9 cellular contexts compared by ENCODE assay signal in the genomic region with DNA sequence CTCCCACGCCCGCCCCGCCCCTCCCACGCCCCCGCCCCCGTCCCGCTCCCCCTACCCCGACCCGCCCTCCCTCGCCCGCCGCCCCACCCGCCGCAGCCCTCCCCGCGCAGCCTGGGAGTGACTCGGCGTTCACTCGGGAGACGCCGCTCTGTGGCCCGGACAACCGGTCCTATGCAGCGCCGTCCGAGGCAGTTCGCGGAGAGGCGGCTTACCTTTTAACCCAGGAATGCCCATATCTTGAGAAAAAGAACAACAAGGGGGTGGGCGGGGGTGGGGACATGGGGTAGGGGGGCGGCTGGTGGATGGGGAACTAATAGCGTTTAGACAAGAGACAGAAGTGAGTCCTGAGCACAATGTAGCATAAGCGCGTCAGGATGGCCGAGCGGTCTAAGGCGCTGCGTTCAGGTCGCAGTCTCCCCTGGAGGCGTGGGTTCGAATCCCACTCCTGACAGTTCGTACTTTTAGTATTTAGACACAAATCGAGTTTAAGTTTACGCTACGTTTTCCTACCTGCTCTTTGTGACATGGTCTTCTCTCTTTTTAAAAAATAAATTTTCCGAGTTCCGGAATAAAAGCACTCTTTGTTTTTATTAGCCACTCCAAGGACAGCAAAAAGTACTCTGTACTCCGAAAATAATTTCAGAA. TPM values are rescaled to one million over a fixed set of nuclear protein-coding genes. Genes with fewer than 3 reads are reported as not detected.
DNase-seq lines count a peak whose midpoint lies in the region; ATAC-seq and TF ChIP-seq lines count a peak whose summit lies in the region.
"Had no signal": no experiment of that assay in that cellular context is flagged by ENCODE, and none has a peak within 500 bp of the region (broad histone marks: within the 10 kb centered on the region; RNA-seq: fewer than 3 reads in every experiment).

No MANE protein-coding gene starts in this region.

- peak overlapping the region; percentile 88 for H3K27ac Mint-ChIP-seq in activated CD4-positive, alpha-beta memory T cell treated with anti-CD3 and anti-CD28 coated beads, Interleukin-2, amount 10 ng/mL, durations not matched to agents 7 days and 5 days

- DNase-seq in NCI-H774 (lab: John Stamatoyannopoulos, UW) (peak; percentile 79), ecto neural progenitor cell (ENCODE audit: low spot score) (peak; percentile 92), lung (ENCODE audit: low spot score) (peak; percentile 87)
- DNase-seq in activated CD4-positive, alpha-beta memory T cell treated with anti-CD3 and anti-CD28 coated beads, Interleukin-2, amount 10 ng/mL, durations not matched to agents 7 days and 5 days, result peak; percentile 86
- peak; percentile 69 to 75 (median 72) for DNase-seq in stimulated activated CD4-positive, alpha-beta T cell treated with anti-CD3 and anti-CD28 coated beads, TNF-alpha, amount 100 ng/mL, for 4 hours (ENCODE audit: low read depth in 3 of 3)

- H3K9me3 Mint-ChIP-seq in activated CD4-positive, alpha-beta memory T cell treated with anti-CD3 and anti-CD28 coated beads, Interleukin-2, amount 10 ng/mL, durations not matched to agents 7 days and 5 days, result no peaks in the 10 kb centered on the region

- H3K36me3 Mint-ChIP-seq in activated CD4-positive, alpha-beta memory T cell treated with anti-CD3 and anti-CD28 coated beads, Interleukin-2, amount 10 ng/mL, durations not matched to agents 7 days and 5 days (ENCODE audit: low read depth), result peaks cover 5% of the 10 kb centered on the region

- POLR2A ChIA-PET in activated CD4-positive, alpha-beta memory T cell treated with anti-CD3 and anti-CD28 coated beads, Interleukin-2, amount 10 ng/mL, durations not matched to agents 7 days and 5 days (lab: Charles Lee), result interaction anchor here (1.3 to 4.8 kb wide), 5 partner anchors 12 to 235 kb away, joined by 3 to 35 read pairs (median 32); a partner anchor contains a TSS

- peak overlapping the region; percentile 52 to 75 (median 64) for H3K4me3 ChIP-seq in BLaER1 treated with 17β-estradiol and CSF1 and Interleukin-3, amounts not matched to agents 10 nM and 100 nM
- peak overlapping the region; percentile 35 for H3K4me3 ChIP-seq in lung

- no peaks in the 10 kb centered on the region for H3K9me3 ChIP-seq in BLaER1 treated with 17β-estradiol and CSF1 and Interleukin-3, amounts not matched to agents 10 nM and 100 nM (replicated peaks in 1 of 11)
- no peaks in the 10 kb centered on the region for H3K9me3 ChIP-seq in lung (ENCODE audit: control insufficient read depth in 2 of 2, insufficient read depth in 1 of 2, low read length in 1 of 2)

- H3K4me1 ChIP-seq in BLaER1 treated with 17β-estradiol and CSF1 and Interleukin-3, amounts not matched to agents 10 nM and 100 nM, result peaks cover 20 to 47% (median 28%) of the 10 kb centered on the region in 10 experiments; a peak in 17 of 20 replicates
- peaks cover 0 to 2% of the 10 kb centered on the region in 2 donors for H3K4me1 ChIP-seq in lung (ENCODE audit: control insufficient read depth in 2 of 2, insufficient read depth in 2 of 2, low read length in 2 of 2)

- ATAC-seq in GM19324 (IDR thresholded peaks at IDR 0.05; ENCODE audit: low FRiP score, unreplicated experiment), result peak; percentile 53
- peak; percentile 54 for ATAC-seq in HG03460 (IDR thresholded peaks at IDR 0.05; ENCODE audit: unreplicated experiment)
- peak; percentile 85 for ATAC-seq in lung (ENCODE audit: insufficient read depth, low FRiP score)

- no peaks in the 10 kb centered on the region for H4K20me1 ChIP-seq in BLaER1 treated with 17β-estradiol and CSF1 and Interleukin-3, amounts not matched to agents 10 nM and 100 nM

- CTCF ChIA-PET in activated CD4-positive, alpha-beta memory T cell treated with anti-CD3 and anti-CD28 coated beads, Interleukin-2, amount 10 ng/mL, durations not matched to agents 7 days and 5 days (lab: Charles Lee), result interaction anchor here (1.0 to 2.5 kb wide), 5 partner anchors 12 to 190 kb away, joined by 3 to 6 read pairs (median 4); a partner anchor contains a TSS

- peak overlapping the region; percentile 75 for H3K4me3 Mint-ChIP-seq in activated CD4-positive, alpha-beta memory T cell treated with anti-CD3 and anti-CD28 coated beads, Interleukin-2, amount 10 ng/mL, durations not matched to agents 7 days and 5 days

- no peaks in the 10 kb centered on the region for H3K27me3 ChIP-seq in BLaER1 treated with 17β-estradiol and CSF1 and Interleukin-3, amounts not matched to agents 10 nM and 100 nM
- H3K27me3 ChIP-seq in lung (ENCODE audit: control insufficient read depth, insufficient read depth), result no peaks in the 10 kb centered on the region

- no peaks in the 10 kb centered on the region for H3K36me3 ChIP-seq in BLaER1 treated with 17β-estradiol and CSF1 and Interleukin-3, amounts not matched to agents 10 nM and 100 nM
- no peaks in the 10 kb centered on the region for H3K36me3 ChIP-seq in lung (ENCODE audit: control insufficient read depth in 2 of 2, insufficient read depth in 2 of 2, low read length in 2 of 2)

- H3K4me1 Mint-ChIP-seq in activated CD4-positive, alpha-beta memory T cell treated with anti-CD3 and anti-CD28 coated beads, Interleukin-2, amount 10 ng/mL, durations not matched to agents 7 days and 5 days, result peaks cover 32% of the 10 kb centered on the region

- peak overlapping the region; percentile 71 to 92 (median 84) for H3K4me2 ChIP-seq in BLaER1 treated with 17β-estradiol and CSF1 and Interleukin-3, amounts not matched to agents 10 nM and 100 nM

- H3K27ac ChIP-seq in BLaER1 treated with 17β-estradiol and CSF1 and Interleukin-3, amounts not matched to agents 10 nM and 100 nM, result peak overlapping the region; percentile 96 to 100 (median 99)
- H3K27ac ChIP-seq in lung (ENCODE audit: low read depth in 1 of 2, low read length in 1 of 2), result peak overlapping the region; percentile 97 to 99

- no peaks in the 10 kb centered on the region for H3K27me3 Mint-ChIP-seq in activated CD4-positive, alpha-beta memory T cell treated with anti-CD3 and anti-CD28 coated beads, Interleukin-2, amount 10 ng/mL, durations not matched to agents 7 days and 5 days

- H3K9ac ChIP-seq in BLaER1 treated with 17β-estradiol and CSF1 and Interleukin-3, amounts not matched to agents 10 nM and 100 nM, result peak overlapping the region; percentile 86 to 99 (median 96)

- 0% methylated on average over 36 to 48 of the region's 48 CpGs for WGBS in lung, 2 donors

- no peak for TF ChIP-seq CTCF in lung (IDR thresholded peaks at IDR 0.05; ENCODE audit: control extremely low read depth, extremely low read depth)

RNA-seq across cellular contexts. Expression of a gene that starts 17.2 kb away (rescaled TPM):
- 100 to 1,000 TPM; 108 to 109 TPM for total RNA-seq in activated CD4-positive, alpha-beta memory T cell treated with anti-CD3 and anti-CD28 coated beads, Interleukin-2, amount 10 ng/mL, durations not matched to agents 7 days and 5 days
- total RNA-seq in lung, result 10 to 100 TPM; 50.8 to 57.6 TPM
- polyA plus RNA-seq in lung, result 10 to 100 TPM; 16.1 to 73.3 TPM

RNA-seq across cellular contexts. Expression of a gene that starts 20.9 kb away (rescaled TPM):
- total RNA-seq in activated CD4-positive, alpha-beta memory T cell treated with anti-CD3 and anti-CD28 coated beads, Interleukin-2, amount 10 ng/mL, durations not matched to agents 7 days and 5 days, result not detected
- under 1 TPM; 0.06 to 0.26 TPM for total RNA-seq in lung
- under 1 TPM in 1 of 2 donors, not detected in 1; 0.06 TPM for polyA plus RNA-seq in lung
- total RNA-seq: glomerular endothelial cell had no signal

Comparison
In these comparisons a context has a peak if more than half of its experiments do, and no peak if none do; other contexts are left out.
1. Peak in every context shown above with its lines: DNase-seq, ATAC-seq, H3K4me3 ChIP-seq and H3K27ac ChIP-seq.